ENCODE assay signal across 17 cellular contexts in the genomic region with DNA sequence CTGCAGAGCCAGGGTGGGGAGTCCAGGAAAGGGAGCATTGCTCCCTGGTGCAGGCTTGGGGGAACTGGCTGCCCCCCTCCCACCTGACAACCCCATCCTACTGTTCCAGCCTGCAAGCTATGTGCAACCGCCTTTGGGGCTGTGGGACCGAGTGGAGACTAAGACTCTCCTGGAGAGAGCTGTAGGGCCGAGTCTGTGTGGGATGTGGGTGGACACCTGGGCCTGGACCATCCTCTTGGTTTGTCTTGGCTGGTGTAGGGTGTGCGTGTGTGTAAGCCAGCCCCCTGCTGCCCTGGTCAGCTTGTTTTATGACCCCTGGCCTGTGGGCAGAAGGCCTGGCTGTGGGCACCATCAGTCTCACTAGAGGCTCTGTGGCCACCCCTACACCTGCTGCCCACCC. TPM values are rescaled to one million over a fixed set of nuclear protein-coding genes. Genes with fewer than 3 reads are reported as not detected.
DNase-seq lines count a peak whose midpoint lies in the region; ATAC-seq, FAIRE-seq and TF ChIP-seq lines count a peak whose summit lies in the region.
"Had no signal": no experiment of that assay in that cellular context is flagged by ENCODE, and none has a peak within 500 bp of the region (broad histone marks: within the 10 kb centered on the region; RNA-seq: fewer than 3 reads in every experiment).

No MANE protein-coding gene starts in this region.

- CTCF ChIA-PET in Panc1 (lab: Charles Lee) = no interaction called here

- TF ChIP-seq EP300 in tibial nerve (IDR thresholded peaks at IDR 0.05) = no peak

- H3K4me3 ChIP-seq in Panc1 (ENCODE audit: low read depth in 2 of 2, low read length in 2 of 2) (no peak overlapping the region), endodermal cell (ENCODE audit: low read length) (no peak overlapping the region), spleen (no peak overlapping the region), tibial nerve (no peak overlapping the region)
- H3K4me3 ChIP-seq: A549, HAP-1 had no signal

- peak; percentile 4; the same call in 1 of the 2 replicates for ATAC-seq in Panc1
- ATAC-seq in HG03159 (IDR thresholded peaks at IDR 0.05; ENCODE audit: unreplicated experiment) = no peak

- H3K27ac Mint-ChIP-seq in CD14-positive monocyte (no peak overlapping the region), endodermal cell (no peak overlapping the region)
- H3K27ac Mint-ChIP-seq: CD8-positive, alpha-beta memory T cell had no signal

- H3K36me3 Mint-ChIP-seq in CD14-positive monocyte = no peaks in the 10 kb centered on the region
- no peaks in the 10 kb centered on the region for H3K36me3 Mint-ChIP-seq in endodermal cell (ENCODE audit: low read depth)

- H3K27me3 ChIP-seq in Panc1 (ENCODE audit: control insufficient read depth, insufficient read depth, low read length) (peaks cover 4% of the 10 kb centered on the region; the same call in 1 of the 2 replicates), endodermal cell (ENCODE audit: control insufficient read depth, insufficient read depth, low read length, poor library complexity, severe bottlenecking) (peaks cover 37% of the 10 kb centered on the region), spleen (replicated peaks in 1 of 7) (peaks cover 0 to 47% (median 21%) of the 10 kb centered on the region in 7 donors), tibial nerve (peaks cover 0 to 25% of the 10 kb centered on the region in 2 donors)

- POLR2A ChIA-PET in Panc1 (lab: Charles Lee) = no interaction called here

- FAIRE-seq in D721Med (lab: Jason Lieb, UNC) = no peak
- FAIRE-seq: A549, GM19239, H1 had no signal

- no peaks in the 10 kb centered on the region for H3K9me3 ChIP-seq in Panc1 (ENCODE audit: control insufficient read depth, insufficient read depth, low read depth, low read length)
- H3K9me3 ChIP-seq in endodermal cell (ENCODE audit: control insufficient read depth, low read length) = no peaks in the 10 kb centered on the region
- no peaks in the 10 kb centered on the region for H3K9me3 ChIP-seq in spleen
- no peaks in the 10 kb centered on the region for H3K9me3 ChIP-seq in tibial nerve
- H3K9me3 ChIP-seq: A549, Caco-2, HAP-1 had no signal

- intact Hi-C loops in CD14-positive monocyte (cut with micrococcal nuclease) (loop anchor here (1.0 to 10.0 kb wide), 2 partner anchors 103 to 699 kb away; no protein-coding TSS in a partner anchor), Panc1 (cut with micrococcal nuclease; ENCODE audit: unreplicated experiment) (loop anchor here (10.0 kb wide), 1 partner anchor 419 kb away; a partner anchor contains a TSS), spleen (cut with DNase I; ENCODE audit: low total_unique reads) (loop anchor here (2.0 to 10.0 kb wide), 2 partner anchors 105 to 699 kb away; no protein-coding TSS in a partner anchor)

- no peak overlapping the region for H3K27ac ChIP-seq in Panc1 (ENCODE audit: low read length)
- H3K27ac ChIP-seq in endodermal cell (ENCODE audit: low read depth, low read length) = no peak overlapping the region
- H3K27ac ChIP-seq in spleen = no peak overlapping the region
- H3K27ac ChIP-seq in tibial nerve = no peak overlapping the region
- H3K27ac ChIP-seq: A549, HL-60 had no signal

- TF ChIP-seq CTCF in CD14-positive monocyte (IDR thresholded peaks at IDR 0.05) (no peak), Panc1 (IDR thresholded peaks at IDR 0.05) (no peak), endodermal cell (conservative IDR thresholded peaks at IDR 0.05) (no peak), spleen (IDR thresholded peaks at IDR 0.05 in 8 of 11, conservative IDR thresholded peaks at IDR 0.05 in 3 of 11) (no peak), D721Med (IDR thresholded peaks at IDR 0.05; ENCODE audit: insufficient read depth, missing control alignments) (no peak), tibial nerve (IDR thresholded peaks at IDR 0.05) (no peak)

- H3K27me3 Mint-ChIP-seq in CD14-positive monocyte (ENCODE audit: low read depth in 3 of 3) (peaks cover 22 to 44% (median 33%) of the 10 kb centered on the region in 3 donors), endodermal cell (ENCODE audit: insufficient read depth) (peaks cover 43% of the 10 kb centered on the region)

- peaks cover 10% of the 10 kb centered on the region for H3K4me1 Mint-ChIP-seq in CD14-positive monocyte
- H3K4me1 Mint-ChIP-seq in endodermal cell = peaks cover 2% of the 10 kb centered on the region

- DNase-seq in CD14-positive monocyte (ENCODE audit: low spot score) = peak; percentile 34
- DNase-seq in Panc1 (ENCODE audit: low read depth, low spot score) = no peak
- peak; percentile 28 for DNase-seq in endodermal cell
- DNase-seq in spleen = peak; percentile 70
- DNase-seq in D721Med (ENCODE audit: insufficient read length, low spot score) = no peak
- no peak for DNase-seq in tibial nerve (ENCODE audit: low spot score in 2 of 2)
- DNase-seq: DMS53, GF-D8 had no signal

- in situ Hi-C loops in Panc1 (cut with HindIII; ENCODE audit: low pct_unique_long_range_greater_than_20kb, low sequenced_read_pairs) = no loop called here

- H3K36me3 ChIP-seq in Panc1 (ENCODE audit: control insufficient read depth, insufficient read depth, low read length) = no peaks in the 10 kb centered on the region
- H3K36me3 ChIP-seq in endodermal cell (ENCODE audit: control insufficient read depth, insufficient read depth, low read length) = no peaks in the 10 kb centered on the region
- no peaks in the 10 kb centered on the region for H3K36me3 ChIP-seq in spleen
- no peaks in the 10 kb centered on the region for H3K36me3 ChIP-seq in tibial nerve
- H3K36me3 ChIP-seq: HAP-1 had no signal

- BruUV-seq in Panc1 (replicated peaks; lab: Mats Ljungman, UMichigan) = no TSS peak

- WGBS in endodermal cell (ENCODE audit: insufficient coverage in 1 of 2, insufficient read length in 1 of 2), 2 experiments = 94 to 95% methylated on average over 3 to 4 of the region's 4 CpGs
- WGBS in spleen, 5 donors = 80 to 94% (median 90%) methylated on average over 4 of the region's 4 CpGs
- 82 to 86% methylated on average over 4 of the region's 4 CpGs for WGBS in tibial nerve, 2 donors

- peaks cover 0 to 4% (median 0%) of the 10 kb centered on the region in 7 donors for H3K9me3 Mint-ChIP-seq in CD14-positive monocyte
- no peaks in the 10 kb centered on the region for H3K9me3 Mint-ChIP-seq in endodermal cell
- H3K9me3 Mint-ChIP-seq: CD8-positive, alpha-beta memory T cell had no signal

- TF ChIP-seq POLR2A in spleen (IDR thresholded peaks at IDR 0.05) = no peak
- TF ChIP-seq POLR2A in tibial nerve (IDR thresholded peaks at IDR 0.05) = no peak

- H3K4me1 ChIP-seq in Panc1 (ENCODE audit: control insufficient read depth, insufficient read depth, low read length) (no peaks in the 10 kb centered on the region), endodermal cell (ENCODE audit: control insufficient read depth, insufficient read depth, low read length) (no peaks in the 10 kb centered on the region), spleen (peaks cover 0 to 31% (median 13%) of the 10 kb centered on the region in 6 donors), tibial nerve (peaks cover 0 to 16% (median 2%) of the 10 kb centered on the region in 4 donors)
- H3K4me1 ChIP-seq: Caco-2, HAP-1 had no signal

- H3K9ac ChIP-seq in endodermal cell (ENCODE audit: extremely low read depth, low read length, poor library complexity, severe bottlenecking) = no peak overlapping the region

- no peak overlapping the region for H3K4me3 Mint-ChIP-seq in CD14-positive monocyte
- no peak overlapping the region for H3K4me3 Mint-ChIP-seq in endodermal cell
- H3K4me3 Mint-ChIP-seq: CD8-positive, alpha-beta memory T cell had no signal

RNA-seq across cellular contexts. Expression of a gene that starts 1.6 kb away (rescaled TPM):
- polyA plus RNA-seq in CD14-positive monocyte (not detected), spleen (10 to 100 TPM; 14.2 to 21.6 (median 18.9) TPM)
- total RNA-seq in Panc1 (2021; ENCODE audit: unreplicated experiment) (0.13 TPM), endodermal cell (not detected), spleen (10 to 100 TPM in 5 of 7 donors, 1 to 10 TPM in 2; 6.3 to 27.8 (median 11.8) TPM), tibial nerve (100 to 1,000 TPM in 3 of 4 donors, 10 to 100 TPM in 1; 31.6 to 117 (median 112) TPM)
- not detected for polyA plus RNA-seq in Panc1 (2012; ENCODE audit: insufficient read length)
- not detected for polyA plus RNA-seq in endodermal cell (2013, experiment 1 of 2)
- not detected for polyA plus RNA-seq in endodermal cell (2013, experiment 2 of 2)
- total RNA-seq: Caco-2; CD8-positive, alpha-beta memory T cell had no signal
- polyA plus RNA-seq: A549; BJ; CD8-positive, alpha-beta memory T cell had no signal

RNA-seq across cellular contexts. Expression of a gene that starts 44.4 kb away (rescaled TPM):
- 10 to 100 TPM; 32.7 to 38.4 TPM for polyA plus RNA-seq in CD14-positive monocyte
- total RNA-seq in Panc1 (2021; ENCODE audit: unreplicated experiment) = 149 TPM
- 143 TPM for polyA plus RNA-seq in Panc1 (2012; ENCODE audit: insufficient read length)
- total RNA-seq in endodermal cell = 10 to 100 TPM; 66.7 to 95.9 TPM
- polyA plus RNA-seq in endodermal cell (2013, experiment 1 of 2) = 52.1 TPM
- 54.2 TPM for polyA plus RNA-seq in endodermal cell (2013, experiment 2 of 2)
- 10 to 100 TPM; 37.9 to 77.1 (median 67.4) TPM for total RNA-seq in spleen
- polyA plus RNA-seq in spleen = 10 to 100 TPM; 42.9 to 59.9 (median 46.2) TPM
- 10 to 100 TPM; 32.3 to 81.3 (median 54.0) TPM for total RNA-seq in tibial nerve

Comparison
In these comparisons a context has a peak if more than half of its experiments do, and no peak if none do; other contexts are left out.
1. DNase-seq: peak in CD14-positive monocyte (single experiment), endodermal cell (single experiment) and spleen (single experiment); none in Panc1 (single experiment), D721Med (single experiment) and tibial nerve (0 of 2).